ENCODE assay signal across 8 cellular contexts in the genomic region with DNA sequence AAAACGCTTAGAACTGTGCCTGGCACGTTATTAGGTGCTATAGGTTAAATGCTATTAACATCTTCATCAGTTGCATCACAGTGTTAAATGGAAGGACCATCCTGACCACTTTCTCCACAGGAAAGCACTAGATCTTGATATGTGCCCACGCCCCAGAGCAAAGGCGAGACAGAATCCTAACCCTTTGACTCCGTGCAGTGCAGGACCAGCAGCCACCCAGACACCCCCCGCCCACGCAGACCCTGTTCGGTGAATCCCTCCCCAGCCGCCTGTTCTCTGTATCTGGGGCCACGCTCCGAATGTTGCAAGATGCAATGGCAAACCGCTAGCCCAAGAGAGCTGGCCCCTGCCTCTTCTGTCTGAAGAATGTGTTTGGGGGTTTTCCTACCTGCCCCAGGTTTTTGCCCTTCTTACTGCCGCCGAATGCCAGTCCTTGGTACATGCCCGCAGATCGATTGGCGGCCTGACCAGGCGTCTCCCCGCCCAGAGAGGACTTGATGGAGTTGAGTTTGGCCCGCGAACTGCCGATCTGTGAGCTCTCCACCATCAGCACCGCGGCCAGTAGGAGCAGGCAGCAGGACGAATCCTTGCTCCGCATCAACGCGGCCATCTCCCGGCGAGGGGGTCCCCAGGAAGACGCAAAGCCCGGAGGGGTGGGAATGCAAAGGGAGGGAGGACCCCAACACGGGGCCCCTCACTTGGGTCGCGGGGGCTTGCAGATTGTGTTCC. TPM values are rescaled to one million over a fixed set of nuclear protein-coding genes. Genes with fewer than 3 reads are reported as not detected.
DNase-seq lines count a peak whose midpoint lies in the region; ATAC-seq, FAIRE-seq and TF ChIP-seq lines count a peak whose summit lies in the region.

No MANE protein-coding gene starts in this region.

- intact Hi-C loops in uterus (cut with DNase I; ENCODE audit: low total_unique reads) = no loop called here

- H3K27me3 ChIP-seq in mesendoderm (ENCODE audit: insufficient read depth, low read length, poor library complexity) = peaks cover 23% of the 10 kb centered on the region
- H3K27me3 ChIP-seq in uterus = peaks cover 0 to 21% of the 10 kb centered on the region in 2 donors
- peaks cover 3% of the 10 kb centered on the region for H3K27me3 ChIP-seq in effector memory CD4-positive, alpha-beta T cell (replicated peaks; ENCODE audit: control insufficient read depth, insufficient read depth, low read length, poor library complexity, severe bottlenecking)

- H3K56ac ChIP-seq in mesendoderm (ENCODE audit: low read length) = no peak overlapping the region

- no peak overlapping the region for H3K23ac ChIP-seq in mesendoderm (ENCODE audit: low read length)

- no peak overlapping the region for H3K18ac ChIP-seq in mesendoderm (ENCODE audit: low read length)

- H3K4me2 ChIP-seq in A549 = peak overlapping the region; percentile 53
- peak overlapping the region; percentile 72 for H3K4me2 ChIP-seq in mesendoderm (ENCODE audit: low read length)

- H3K27ac ChIP-seq in A549 (no peak overlapping the region), mesendoderm (ENCODE audit: low read depth, low read length) (no peak overlapping the region), uterus (no peak overlapping the region)
- no peak overlapping the region for H3K27ac ChIP-seq in effector memory CD4-positive, alpha-beta T cell (ENCODE audit: insufficient read depth, low read length, poor library complexity, severe bottlenecking)

- H3K4me3 ChIP-seq in A549 (peak overlapping the region; percentile 12; the same call in 1 of the 3 replicates), choroid plexus epithelial cell (ENCODE audit: low read depth, low read length) (peak overlapping the region; percentile 50), mesendoderm (ENCODE audit: low read length) (peak overlapping the region; percentile 24), uterus (peak overlapping the region in 1 of 2 donors; percentile 17)
- no peak overlapping the region for H3K4me3 ChIP-seq in effector memory CD4-positive, alpha-beta T cell (ENCODE audit: insufficient read depth, low read depth, low read length, poor library complexity, severe bottlenecking)

- H3K4me1 Mint-ChIP-seq in HFFc6 (ENCODE audit: low read depth) = peaks cover 39% of the 10 kb centered on the region

- H2AK5ac ChIP-seq in mesendoderm (ENCODE audit: low read length) = no peak overlapping the region

- TF ChIP-seq POLR2A in A549 (IDR thresholded peaks at IDR 0.05; ENCODE audit: low read length) (no peak), uterus (IDR thresholded peaks at IDR 0.05) (no peak)

- no peaks in the 10 kb centered on the region; the same call in 1 of the 2 replicates for H3K9me3 Mint-ChIP-seq in HFFc6

- peak overlapping the region; percentile 95 for H3K4me3 Mint-ChIP-seq in HFFc6

- DNase-seq in A549 (ENCODE audit: low read depth in 1 of 2, low spot score in 1 of 2) = no peak
- DNase-seq in HFFc6 = no peak
- DNase-seq in choroid plexus epithelial cell (ENCODE audit: low read depth) = peak; percentile 46
- peak; percentile 62 for DNase-seq in mesendoderm
- peak; percentile 6 to 13 for DNase-seq in uterus
- DNase-seq in effector memory CD4-positive, alpha-beta T cell = no peak
- no peak for DNase-seq in NCI-H2196 (lab: John Stamatoyannopoulos, UW; ENCODE audit: unreplicated experiment)

- POLR2A ChIA-PET in A549 (lab: Yijun Ruan, JAX) = no interaction called here

- H3K79me1 ChIP-seq in mesendoderm (ENCODE audit: low read length) = no peaks in the 10 kb centered on the region

- no peak overlapping the region for H2BK120ac ChIP-seq in mesendoderm (ENCODE audit: low read depth, low read length)

- H3K27me3 Mint-ChIP-seq in HFFc6 (ENCODE audit: insufficient read depth) = peaks cover 51% of the 10 kb centered on the region

- no peak overlapping the region for H2BK15ac ChIP-seq in mesendoderm (replicated peaks; ENCODE audit: low read depth)

- no peaks in the 10 kb centered on the region for H3K79me2 ChIP-seq in mesendoderm (ENCODE audit: control insufficient read depth, insufficient read depth, low read length)

- CTCF ChIA-PET in A549 (lab: Yijun Ruan, JAX) = no interaction called here

- TF ChIP-seq EP300 in A549 (IDR thresholded peaks at IDR 0.05) = no peak

- H4K5ac ChIP-seq in mesendoderm (ENCODE audit: low read length) = no peak overlapping the region

- H3K9me3 ChIP-seq in A549 = no peaks in the 10 kb centered on the region
- H3K9me3 ChIP-seq in uterus = no peaks in the 10 kb centered on the region
- no peaks in the 10 kb centered on the region for H3K9me3 ChIP-seq in effector memory CD4-positive, alpha-beta T cell (ENCODE audit: control insufficient read depth, low read length)

- H3K36me3 Mint-ChIP-seq in HFFc6 (ENCODE audit: low read depth) = no peaks in the 10 kb centered on the region

- ATAC-seq in A549 (peak in 1 of 2 experiments; percentile 27; a peak in 2 of 6 replicates), HG02571 (IDR thresholded peaks at IDR 0.05; ENCODE audit: unreplicated experiment) (no peak)

- no peak overlapping the region for H2BK5ac ChIP-seq in mesendoderm (ENCODE audit: low read length)

- TF ChIP-seq CTCF in A549 (IDR thresholded peaks at IDR 0.05) = no peak
- TF ChIP-seq CTCF in HFFc6 (IDR thresholded peaks at IDR 0.05) = no peak
- no peak for TF ChIP-seq CTCF in choroid plexus epithelial cell (conservative IDR thresholded peaks at IDR 0.05; ENCODE audit: low read depth, low read length)
- TF ChIP-seq CTCF in uterus (IDR thresholded peaks at IDR 0.05) = no peak

- no peak for TF ChIP-seq RAD21 in A549 (conservative IDR thresholded peaks at IDR 0.05 in 1 of 2, IDR thresholded peaks at IDR 0.05 in 1 of 2)

- H3K36me3 ChIP-seq in mesendoderm (ENCODE audit: control insufficient read depth, insufficient read depth, low read length) = no peaks in the 10 kb centered on the region
- H3K36me3 ChIP-seq in uterus = no peaks in the 10 kb centered on the region
- no peaks in the 10 kb centered on the region for H3K36me3 ChIP-seq in effector memory CD4-positive, alpha-beta T cell (ENCODE audit: control insufficient read depth, insufficient read depth, low read length)

- WGBS in A549 (ENCODE audit: missing lambda C conversion rate) = 12% methylated on average over 11 of the region's 35 CpGs
- WGBS in mesendoderm (ENCODE audit: extremely low coverage, insufficient coverage, low lambda C conversion rate) = no CpG with 5 or more reads among the region's 35 CpGs

- no peak for FAIRE-seq in A549 (lab: Jason Lieb, UNC)

- H3K4me1 ChIP-seq in A549 = no peaks in the 10 kb centered on the region
- H3K4me1 ChIP-seq in mesendoderm (ENCODE audit: control insufficient read depth, low read depth, low read length) = peaks cover 4% of the 10 kb centered on the region
- H3K4me1 ChIP-seq in uterus = no peaks in the 10 kb centered on the region
- H3K4me1 ChIP-seq in effector memory CD4-positive, alpha-beta T cell (ENCODE audit: control insufficient read depth, insufficient read depth, low read length, poor library complexity, severe bottlenecking) = peaks cover 4% of the 10 kb centered on the region

- no peak overlapping the region for H3K4ac ChIP-seq in mesendoderm (ENCODE audit: low read depth, low read length)

- no peak overlapping the region for H4K8ac ChIP-seq in mesendoderm (ENCODE audit: low read depth, low read length)

- H3K9ac ChIP-seq in mesendoderm (ENCODE audit: low read length) = no peak overlapping the region

- H3K27ac Mint-ChIP-seq in HFFc6 = no peak overlapping the region

TF ChIP-seq in A549, 52 proteins besides CTCF, POLR2A, EP300 and RAD21 (continues in another document):
- no peak for TF ChIP-seq PHF8 (IDR thresholded peaks at IDR 0.05; ENCODE audit: borderline replicate concordance, low read depth)
- TF ChIP-seq CBX8 (IDR thresholded peaks at IDR 0.05) = no peak
- TF ChIP-seq, protein P1, sequence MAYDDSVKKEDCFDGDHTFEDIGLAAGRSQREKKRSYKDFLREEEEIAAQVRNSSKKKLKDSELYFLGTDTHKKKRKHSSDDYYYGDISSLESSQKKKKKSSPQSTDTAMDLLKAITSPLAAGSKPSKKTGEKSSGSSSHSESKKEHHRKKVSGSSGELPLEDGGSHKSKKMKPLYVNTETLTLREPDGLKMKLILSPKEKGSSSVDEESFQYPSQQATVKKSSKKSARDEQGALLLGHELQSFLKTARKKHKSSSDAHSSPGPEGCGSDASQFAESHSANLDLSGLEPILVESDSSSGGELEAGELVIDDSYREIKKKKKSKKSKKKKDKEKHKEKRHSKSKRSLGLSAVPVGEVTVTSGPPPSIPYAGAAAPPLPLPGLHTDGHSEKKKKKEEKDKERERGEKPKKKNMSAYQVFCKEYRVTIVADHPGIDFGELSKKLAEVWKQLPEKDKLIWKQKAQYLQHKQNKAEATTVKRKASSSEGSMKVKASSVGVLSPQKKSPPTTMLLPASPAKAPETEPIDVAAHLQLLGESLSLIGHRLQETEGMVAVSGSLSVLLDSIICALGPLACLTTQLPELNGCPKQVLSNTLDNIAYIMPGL (CRISPR knock-in tag; IDR thresholded peaks at IDR 0.05; ENCODE audit: borderline replicate concordance) = no peak
- no peak for TF ChIP-seq ELK1 (IDR thresholded peaks at IDR 0.05; ENCODE audit: low read depth, low read length)
- TF ChIP-seq MAZ (IDR thresholded peaks at IDR 0.05; ENCODE audit: borderline replicate concordance, low read depth, low read length) = no peak

RNA-seq across cellular contexts. Expression of gene DKK2, which starts 1.0 kb away (rescaled TPM):
- polyA plus RNA-seq in A549 (2011; rRNA removed) = not detected in 2 replicates
- not detected in 2 replicates for polyA plus RNA-seq in A549 (2012; cell fraction: cytosol; rRNA removed)
- not detected in 2 replicates for polyA plus RNA-seq in A549 (2012; cell fraction: nucleus; rRNA removed)
- not detected in 3 replicates for polyA plus RNA-seq in A549 (2017; fragmentation: RNase III; extraction: RNeasy Plus Mini Kit Qiagen cat#74134 plus additional on column Dnase treatment)
- not detected in 2 replicates for polyA minus RNA-seq in A549 (2011; rRNA and poly(A)+ RNA removed)
- total RNA-seq in HFFc6 (2021; fragmentation: NEBNext Ultra II Directional; extraction: Animal tissue kit (Norgen Biotek cat#: 25700)) = under 1 TPM; 0.15 to 0.50 (median 0.20) TPM
- 0.17 TPM for polyA plus RNA-seq in mesendoderm (2013, experiment 1 of 2)
- 0.06 TPM for polyA plus RNA-seq in mesendoderm (2013, experiment 2 of 2)
- total RNA-seq in uterus = 10 to 100 TPM in 1 of 4 donors, 1 to 10 TPM in 1, not detected in 2; 1.5 to 25.0 TPM

Comparison
In these comparisons a context has a peak if more than half of its experiments do, and no peak if none do; other contexts are left out.
1. DNase-seq: peak in choroid plexus epithelial cell (single experiment), mesendoderm (single experiment) and uterus (2 of 2); none in A549 (0 of 2), HFFc6 (single experiment), effector memory CD4-positive, alpha-beta T cell (0 of 3) and NCI-H2196 (single experiment).